15 cellular contexts compared by ENCODE assay signal in genomic region chr1:83815348-83815747, GRCh38.
A peak's percentile ranks its signal among the peaks of the same experiment; 100 is the strongest.
DNase-seq lines count a peak whose midpoint lies in the region; ATAC-seq and TF ChIP-seq lines count a peak whose summit lies in the region.
"Had no signal": no experiment of that assay in that cellular context is flagged by ENCODE, and none has a peak within 500 bp of the region (broad histone marks: within the 10 kb centered on the region; RNA-seq: fewer than 3 reads in every experiment).

No MANE protein-coding gene starts in this region.

- H2AFZ ChIP-seq in fibroblast of lung (ENCODE audit: low read length): no peak overlapping the region

- H3K9ac ChIP-seq in fibroblast of lung (ENCODE audit: insufficient read depth, low read length): no peak overlapping the region

- DNase-seq in Right ventricle myocardium superior (no peak), left ventricle myocardium inferior (no peak), SJCRH30 (peak; percentile 32 to 70), fibroblast of lung (ENCODE audit: low read depth in 2 of 2) (peak; percentile 21 to 94), thyroid gland (peak; percentile 9 to 24), prostate gland (ENCODE audit: low spot score) (no peak)
- no peak for DNase-seq in activated CD4-positive, alpha-beta T cell treated with anti-CD3 and anti-CD28 coated beads for 1 hour
- DNase-seq: activated CD4-positive, alpha-beta T cell treated with anti-CD3 and anti-CD28 coated beads for 48 hours; activated naive CD4-positive, alpha-beta T cell treated with anti-CD3 and anti-CD28 coated beads, Interleukin-2, amount 50 U/mL, for 16 hours; COR-L47; NCI-H1105; NCI-H2171 treated with DMSO at 0.1 percent for 48 hours; nucleus accumbens had no signal

- H3K4me3 ChIP-seq in left ventricle myocardium inferior (no peak overlapping the region), SJCRH30 (no peak overlapping the region), fibroblast of lung (replicated peaks in 1 of 4; ENCODE audit: control extremely low read depth in 1 of 4, insufficient read depth in 1 of 4, low read depth in 3 of 4, low read length in 4 of 4) (no peak overlapping the region), thyroid gland (replicated peaks in 1 of 3) (no peak overlapping the region), prostate gland (no peak overlapping the region)

- intact Hi-C loops in Right ventricle myocardium superior (cut with DNase I) (no loop called here), left ventricle myocardium inferior (cut with micrococcal nuclease) (no loop called here), thyroid gland (cut with DNase I) (no loop called here), prostate gland (cut with DNase I) (no loop called here)

- ATAC-seq in Right ventricle myocardium superior (ENCODE audit: poor library complexity) (peak; percentile 49), GM18867 (IDR thresholded peaks at IDR 0.05; ENCODE audit: unreplicated experiment) (no peak)
- ATAC-seq: stimulated activated effector memory CD8-positive, alpha-beta T cell treated with anti-CD3 and anti-CD28 coated beads, Interleukin-12 subunit alpha, Interleukin-12 subunit beta, amount 100 ng/mL, for 72 hours had no signal

- no peaks in the 10 kb centered on the region for H4K20me1 ChIP-seq in fibroblast of lung (ENCODE audit: control insufficient read depth, extremely low read depth, insufficient read depth, low read length)

- H3K27me3 ChIP-seq in left ventricle myocardium inferior (ENCODE audit: low read depth) (no peaks in the 10 kb centered on the region), SJCRH30 (no peaks in the 10 kb centered on the region), fibroblast of lung (ENCODE audit: control insufficient read depth, insufficient read depth, low read length) (no peaks in the 10 kb centered on the region), thyroid gland (no peaks in the 10 kb centered on the region), prostate gland (replicated peaks; ENCODE audit: insufficient read depth) (no peaks in the 10 kb centered on the region)

- no peaks in the 10 kb centered on the region for H3K9me3 ChIP-seq in left ventricle myocardium inferior (replicated peaks)
- H3K9me3 ChIP-seq in SJCRH30 (replicated peaks): no peaks in the 10 kb centered on the region
- no peaks in the 10 kb centered on the region for H3K9me3 ChIP-seq in fibroblast of lung (ENCODE audit: control insufficient read depth, insufficient read depth, low read depth, low read length)
- H3K9me3 ChIP-seq in thyroid gland: no peaks in the 10 kb centered on the region
- no peaks in the 10 kb centered on the region for H3K9me3 ChIP-seq in prostate gland

- H3K79me2 ChIP-seq in fibroblast of lung (ENCODE audit: control insufficient read depth, insufficient read depth, low read length): no peaks in the 10 kb centered on the region

- no peak overlapping the region for H3K27ac ChIP-seq in left ventricle myocardium inferior (replicated peaks)
- H3K27ac ChIP-seq in SJCRH30: no peak overlapping the region
- H3K27ac ChIP-seq in fibroblast of lung (ENCODE audit: insufficient read depth, low read length): no peak overlapping the region
- H3K27ac ChIP-seq in thyroid gland: no peak overlapping the region
- no peak overlapping the region for H3K27ac ChIP-seq in prostate gland

- H3K4me2 ChIP-seq in fibroblast of lung (ENCODE audit: extremely low read depth, insufficient read depth, low read length): no peak overlapping the region

- H3K36me3 ChIP-seq in left ventricle myocardium inferior (no peaks in the 10 kb centered on the region), SJCRH30 (no peaks in the 10 kb centered on the region), fibroblast of lung (ENCODE audit: control insufficient read depth, insufficient read depth, low read length) (no peaks in the 10 kb centered on the region), thyroid gland (no peaks in the 10 kb centered on the region), prostate gland (no peaks in the 10 kb centered on the region)

- no peak for TF ChIP-seq CTCF in left ventricle myocardium inferior (IDR thresholded peaks at IDR 0.05; ENCODE audit: borderline replicate concordance)
- no peak for TF ChIP-seq CTCF in fibroblast of lung (conservative IDR thresholded peaks at IDR 0.05 in 1 of 2, IDR thresholded peaks at IDR 0.05 in 1 of 2; ENCODE audit: low read depth in 1 of 2, low read length in 2 of 2)
- TF ChIP-seq CTCF in thyroid gland (IDR thresholded peaks at IDR 0.05): no peak
- no peak for TF ChIP-seq CTCF in prostate gland (IDR thresholded peaks at IDR 0.05)

- H3K4me1 ChIP-seq in left ventricle myocardium inferior: peaks cover 8% of the 10 kb centered on the region
- peaks cover 33% of the 10 kb centered on the region for H3K4me1 ChIP-seq in SJCRH30
- no peaks in the 10 kb centered on the region for H3K4me1 ChIP-seq in fibroblast of lung (ENCODE audit: control insufficient read depth, extremely low read depth, insufficient read depth, low read length)
- H3K4me1 ChIP-seq in thyroid gland: peaks cover 3 to 5% of the 10 kb centered on the region in 2 donors
- H3K4me1 ChIP-seq in prostate gland (replicated peaks): no peaks in the 10 kb centered on the region

- WGBS in thyroid gland, 2 donors: 67 to 75% methylated on average over 1 of the region's 1 CpG
- WGBS in prostate gland: 22% methylated on average over 1 of the region's 1 CpG

- no peak for TF ChIP-seq POLR2A in thyroid gland (IDR thresholded peaks at IDR 0.05)
- no peak for TF ChIP-seq POLR2A in prostate gland (IDR thresholded peaks at IDR 0.05)

Comparison
In these comparisons a context has a peak if more than half of its experiments do, and no peak if none do; other contexts are left out.
1. DNase-seq: peak in SJCRH30 (2 of 2), fibroblast of lung (2 of 2) and thyroid gland (2 of 2); none in Right ventricle myocardium superior (single experiment), left ventricle myocardium inferior (single experiment), prostate gland (single experiment) and activated CD4-positive, alpha-beta T cell treated with anti-CD3 and anti-CD28 coated beads for 1 hour (single experiment).